19 cellular contexts compared by ENCODE assay signal in genomic region chr1:43861337-43861736, GRCh38.
DNase-seq lines count a peak whose midpoint lies in the region; ATAC-seq and TF ChIP-seq lines count a peak whose summit lies in the region.
"Had no signal": no experiment of that assay in that cellular context is flagged by ENCODE, and none has a peak within 500 bp of the region (broad histone marks: within the 10 kb centered on the region; RNA-seq: fewer than 3 reads in every experiment).

No MANE protein-coding gene starts in this region.

- no peak for TF ChIP-seq RAD21 in SK-N-SH (IDR thresholded peaks at IDR 0.05; ENCODE audit: low read length)

- H3K4me3 Mint-ChIP-seq in Caco-2 (ENCODE audit: unreplicated experiment): no peak overlapping the region
- H3K4me3 Mint-ChIP-seq: T-helper 2 cell treated with Interferon-gamma antibody and Interleukin-4, amounts not matched to agents 5 μg/mL and 100 μg/mL, for 36 hours had no signal

- TF ChIP-seq CTCF in SK-N-SH (IDR thresholded peaks at IDR 0.05) (no peak), omental fat pad (IDR thresholded peaks at IDR 0.05) (no peak), spleen (IDR thresholded peaks at IDR 0.05 in 8 of 11, conservative IDR thresholded peaks at IDR 0.05 in 3 of 11) (no peak), brain microvascular endothelial cell (IDR thresholded peaks at IDR 0.05; ENCODE audit: low read depth, low read length, missing control alignments) (no peak), smooth muscle cell (IDR thresholded peaks at IDR 0.05; ENCODE audit: borderline replicate concordance, insufficient read depth, poor library complexity, severe bottlenecking) (no peak), Caco-2 (IDR thresholded peaks at IDR 0.05; ENCODE audit: insufficient read depth in 1 of 2, low read depth in 1 of 2, low read length in 1 of 2, severe bottlenecking in 1 of 2, unreplicated experiment in 1 of 2) (no peak)

- H3K27ac ChIP-seq in SK-N-SH (ENCODE audit: low read depth in 2 of 2, low read length in 1 of 2) (peak overlapping the region; percentile 16 to 67; a peak in 2 of 4 replicates), spleen (no peak overlapping the region), brain microvascular endothelial cell (no peak overlapping the region), smooth muscle cell (ENCODE audit: low read depth) (no peak overlapping the region)
- H3K27ac ChIP-seq: neutrophil had no signal

- DNase-seq in EL (peak; percentile 54), SK-N-SH (no peak), omental fat pad (ENCODE audit: low spot score) (no peak), spleen (no peak), brain microvascular endothelial cell (no peak), smooth muscle cell (lab: John Stamatoyannopoulos, UW; ENCODE audit: unreplicated experiment) (no peak), Caco-2 (no peak)
- DNase-seq: activated effector memory CD4-positive, alpha-beta T cell treated with Interleukin-2 at 50 U/mL for 16 hours; amygdala; erythroblast; hypothalamus; NCI-H1694 treated with DMSO at 0.1 percent for 48 hours; NCI-H510A treated with DMSO at 0.1 percent for 48 hours; right cardiac atrium; Right ventricle myocardium superior; stimulated activated CD4-positive, alpha-beta T cell treated with anti-CD3 and anti-CD28 coated beads, Interleukin-1b, Interleukin-23, amount 100 ng/mL, for 48 hours had no signal

- H3K4me2 ChIP-seq in SK-N-SH (peak overlapping the region; percentile 34; the same call in 1 of the 2 replicates), smooth muscle cell (no peak overlapping the region)

- H3K36me3 Mint-ChIP-seq in Caco-2 (ENCODE audit: insufficient read depth, unreplicated experiment): no peaks in the 10 kb centered on the region

- no peak for TF ChIP-seq POLR2A in spleen (IDR thresholded peaks at IDR 0.05)

- no peak overlapping the region for H3K27ac Mint-ChIP-seq in Caco-2 (ENCODE audit: unreplicated experiment)
- H3K27ac Mint-ChIP-seq: T-helper 2 cell treated with Interferon-gamma antibody and Interleukin-4, amounts not matched to agents 5 μg/mL and 100 μg/mL, for 36 hours had no signal

- H3K36me3 ChIP-seq in SK-N-SH (replicated peaks in 1 of 2; ENCODE audit: control insufficient read depth in 1 of 2, insufficient read depth in 2 of 2, low read length in 1 of 2) (no peaks in the 10 kb centered on the region), spleen (peaks cover 0 to 29% (median 0%) of the 10 kb centered on the region in 6 donors), brain microvascular endothelial cell (replicated peaks) (no peaks in the 10 kb centered on the region), smooth muscle cell (ENCODE audit: low read depth) (no peaks in the 10 kb centered on the region), Caco-2 (ENCODE audit: control insufficient read depth, insufficient read depth, low read length) (no peaks in the 10 kb centered on the region)
- H3K36me3 ChIP-seq: neutrophil had no signal

- no TSS peak for BruUV-seq in Caco-2 (replicated peaks; lab: Mats Ljungman, UMichigan)

- H3K79me2 ChIP-seq in SK-N-SH (ENCODE audit: insufficient read depth): no peaks in the 10 kb centered on the region
- H3K79me2 ChIP-seq in smooth muscle cell (ENCODE audit: low read depth): no peaks in the 10 kb centered on the region

- H3K4me1 ChIP-seq in SK-N-SH (ENCODE audit: control insufficient read depth in 1 of 2, insufficient read depth in 2 of 2, low read depth in 1 of 2, low read length in 1 of 2) (peaks cover 23 to 36% of the 10 kb centered on the region in 2 experiments; a peak in 3 of 4 replicates), spleen (peaks cover 0 to 23% (median 2%) of the 10 kb centered on the region in 6 donors), smooth muscle cell (ENCODE audit: low read depth) (no peaks in the 10 kb centered on the region), Caco-2 (no peaks in the 10 kb centered on the region)

- POLR2A ChIA-PET in SK-N-SH (lab: Yijun Ruan, JAX) (no interaction called here), Caco-2 (lab: Charles Lee) (interaction anchor here (0.5 kb wide), 1 partner anchor 534 kb away, joined by 13 read pairs; no protein-coding TSS in a partner anchor)

- H3K9me3 ChIP-seq in SK-N-SH: no peaks in the 10 kb centered on the region
- H3K9me3 ChIP-seq in spleen: no peaks in the 10 kb centered on the region
- H3K9me3 ChIP-seq in smooth muscle cell (replicated peaks; ENCODE audit: low read depth): no peaks in the 10 kb centered on the region
- H3K9me3 ChIP-seq in Caco-2: no peaks in the 10 kb centered on the region
- H3K9me3 ChIP-seq: neutrophil had no signal

- no peaks in the 10 kb centered on the region for H3K4me1 Mint-ChIP-seq in Caco-2 (ENCODE audit: low read depth, unreplicated experiment)

- H3K27me3 ChIP-seq in SK-N-SH (ENCODE audit: insufficient read depth) (no peaks in the 10 kb centered on the region), spleen (replicated peaks in 1 of 7) (no peaks in the 10 kb centered on the region), brain microvascular endothelial cell (replicated peaks) (no peaks in the 10 kb centered on the region), smooth muscle cell (ENCODE audit: low read depth) (no peaks in the 10 kb centered on the region), Caco-2 (replicated peaks; ENCODE audit: control insufficient read depth, insufficient read depth, low read length) (no peaks in the 10 kb centered on the region)
- H3K27me3 ChIP-seq: neutrophil had no signal

- intact Hi-C loops in spleen (cut with DNase I; ENCODE audit: low total_unique reads) (no loop called here), Caco-2 (cut with micrococcal nuclease; ENCODE audit: unreplicated experiment) (no loop called here)

- H3K9ac ChIP-seq in SK-N-SH (no peak overlapping the region), smooth muscle cell (ENCODE audit: low read depth) (no peak overlapping the region)

- H3F3A ChIP-seq in SK-N-SH (replicated peaks; ENCODE audit: insufficient read depth): peaks cover 17% of the 10 kb centered on the region
- H3F3A ChIP-seq in smooth muscle cell (ENCODE audit: low read depth): no peaks in the 10 kb centered on the region

- in situ Hi-C loops in brain microvascular endothelial cell (cut with HindIII; ENCODE audit: low pct_ligation_motif_present, low sequenced_read_pairs): no loop called here

- ATAC-seq in esophagus mucosa: peak; percentile 48
- ATAC-seq in omental fat pad (ENCODE audit: low FRiP score): peak; percentile 36

- peak; percentile 27 to 39; a peak in 2 of 4 replicates for TF ChIP-seq EP300 in SK-N-SH (IDR thresholded peaks at IDR 0.05; ENCODE audit: borderline replicate concordance in 1 of 2, low read depth in 1 of 2, low read length in 1 of 2)

- no peaks in the 10 kb centered on the region for H3K9me2 ChIP-seq in SK-N-SH

- H2AFZ ChIP-seq in SK-N-SH (ENCODE audit: low read depth): no peak overlapping the region
- H2AFZ ChIP-seq in smooth muscle cell (ENCODE audit: low read depth): no peak overlapping the region

- H3K9me3 Mint-ChIP-seq in Caco-2 (ENCODE audit: unreplicated experiment): no peaks in the 10 kb centered on the region
- H3K9me3 Mint-ChIP-seq: T-helper 2 cell treated with Interferon-gamma antibody and Interleukin-4, amounts not matched to agents 5 μg/mL and 100 μg/mL, for 36 hours had no signal

- CTCF ChIA-PET in SK-N-SH (lab: Yijun Ruan, JAX) (interaction anchor here (0.6 to 0.8 kb wide), 2 partner anchors 30 to 73 kb away, joined by 3 to 4 read pairs; no protein-coding TSS in a partner anchor), Caco-2 (lab: Charles Lee) (no interaction called here)

- H3K27me3 Mint-ChIP-seq in Caco-2 (ENCODE audit: insufficient read depth, unreplicated experiment): no peaks in the 10 kb centered on the region

- H3K4me3 ChIP-seq in SK-N-SH (ENCODE audit: low read depth in 2 of 2, low read length in 1 of 2): no peak overlapping the region
- H3K4me3 ChIP-seq in spleen: no peak overlapping the region
- H3K4me3 ChIP-seq in brain microvascular endothelial cell (ENCODE audit: low read depth, low read length): no peak overlapping the region
- no peak overlapping the region for H3K4me3 ChIP-seq in smooth muscle cell
- H3K4me3 ChIP-seq in Caco-2 (ENCODE audit: low read depth, low read length): no peak overlapping the region

- WGBS in SK-N-SH (ENCODE audit: low lambda C conversion rate): 32% methylated on average over 3 of the region's 3 CpGs
- WGBS in spleen, 5 donors: 73 to 83% (median 78%) methylated on average over 3 of the region's 3 CpGs
- 89% methylated on average over 3 of the region's 3 CpGs for WGBS in smooth muscle cell (ENCODE audit: low lambda C conversion rate)

- peaks cover 44% of the 10 kb centered on the region for H4K20me1 ChIP-seq in SK-N-SH (ENCODE audit: insufficient read depth)
- peaks cover 14% of the 10 kb centered on the region for H4K20me1 ChIP-seq in smooth muscle cell (ENCODE audit: low read depth)

TF ChIP-seq in SK-N-SH, 30 proteins besides CTCF, POLR2A, EP300 and RAD21 (continues in another document):
- TF ChIP-seq MEF2A (IDR thresholded peaks at IDR 0.05; ENCODE audit: borderline replicate concordance, low read depth) (no peak), PBX3 (IDR thresholded peaks at IDR 0.05) (peak; percentile 39; the same call in 1 of the 2 replicates), NFIC (IDR thresholded peaks at IDR 0.05; ENCODE audit: borderline replicate concordance) (peak; percentile 60; the same call in 1 of the 2 replicates), POLR2AphosphoS5 (IDR thresholded peaks at IDR 0.05; ENCODE audit: low read depth, low read length) (no peak; the same call in 1 of the 2 replicates), RXRA (IDR thresholded peaks at IDR 0.05; ENCODE audit: borderline replicate concordance, low read depth) (peak; percentile 11; the same call in 1 of the 2 replicates), JUND (IDR thresholded peaks at IDR 0.05) (peak; percentile 38; the same call in 1 of the 2 replicates), TCF12 (IDR thresholded peaks at IDR 0.05) (peak; percentile 53), FOSL2 (IDR thresholded peaks at IDR 0.05; ENCODE audit: borderline replicate concordance, low read depth) (peak; percentile 54; the same call in 1 of the 2 replicates), NRF1 (IDR thresholded peaks at IDR 0.05; ENCODE audit: low read depth, low read length) (no peak), RFX5 (IDR thresholded peaks at IDR 0.05; ENCODE audit: low read length) (peak; percentile 49; the same call in 1 of the 2 replicates), ELF1 (IDR thresholded peaks at IDR 0.05) (no peak), TEAD4 (IDR thresholded peaks at IDR 0.05; ENCODE audit: borderline replicate concordance, insufficient read depth) (no peak), MXI1 (IDR thresholded peaks at IDR 0.05; ENCODE audit: low read depth, low read length) (no peak)

Comparison
In these comparisons a context has a peak if more than half of its experiments do, and no peak if none do; other contexts are left out.
1. H3K27ac ChIP-seq: peak in SK-N-SH (2 of 2); none in spleen (0 of 8), brain microvascular endothelial cell (single experiment) and smooth muscle cell (single experiment).